ENCODE assay signal across 34 cellular contexts in the genomic region with DNA sequence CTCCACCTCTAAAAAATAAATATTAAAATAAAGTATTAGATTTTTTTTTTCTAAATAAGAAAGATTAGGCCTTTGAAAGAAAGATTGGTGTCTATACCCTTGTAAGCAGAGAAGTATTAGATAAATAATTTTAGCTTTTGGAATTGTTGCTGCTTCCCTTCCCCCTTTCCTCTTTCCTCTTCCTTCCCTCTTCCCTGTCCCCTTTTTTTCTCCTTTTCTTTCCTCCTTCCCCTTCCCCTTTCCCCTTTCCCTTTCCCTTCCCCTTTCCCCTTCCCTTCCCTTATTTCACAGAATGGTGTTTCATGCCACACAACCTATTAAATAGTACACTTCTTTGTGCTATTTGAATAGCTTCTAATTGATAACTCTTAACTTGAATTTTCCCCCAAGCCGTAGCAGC.
"Had no signal": no experiment of that assay in that cellular context is flagged by ENCODE, and none has a peak within 500 bp of the region (broad histone marks: within the 10 kb centered on the region; RNA-seq: fewer than 3 reads in every experiment).

No MANE protein-coding gene starts in this region.

- H3K27ac ChIP-seq: brain microvascular endothelial cell, epithelial cell of prostate, VCaP had no signal

- ATAC-seq: activated T-cell treated with anti-CD3 and anti-CD28 coated beads, Interleukin-2, amount 50 U/mL, for 4 hours; activated T-helper 17 cell treated with anti-CD3 and anti-CD28 coated beads, Interleukin-2, amount 50 U/mL, for 72 hours; effector memory CD8-positive, alpha-beta T cell; esophagus mucosa; T-cell; WTC11 had no signal

- DNase-seq: activated CD4-positive, alpha-beta memory T cell treated with anti-CD3 and anti-CD28 coated beads, Interleukin-2, amount 10 ng/mL, durations not matched to agents 7 days and 5 days; activated CD4-positive, alpha-beta T cell treated with anti-CD3 and anti-CD28 coated beads for 1 hour; activated CD4-positive, alpha-beta T cell treated with anti-CD3 and anti-CD28 coated beads for 4 hours; activated CD4-positive, alpha-beta T cell treated with anti-CD3 and anti-CD28 coated beads, Interleukin-2, amount 10 ng/mL, durations not matched to agents 7 days and 5 days; activated CD4-positive, alpha-beta T cell treated with anti-CD3 and anti-CD28 coated beads, Interleukin-2, amount 50 U/mL, for 4 hours; activated effector memory CD4-positive, alpha-beta T cell treated with Interleukin-2 at 50 U/mL for 16 hours; activated gamma-delta T cell treated with Interleukin-2 at 50 U/mL for 16 hours; activated naive CD4-positive, alpha-beta T cell treated with anti-CD3 and anti-CD28 coated beads, Interleukin-2, amount 50 U/mL, for 16 hours; activated naive CD4-positive, alpha-beta T cell treated with Interleukin-2 at 50 U/mL for 16 hours; activated T-cell treated with anti-CD3 and anti-CD28 coated beads, Interleukin-2, amount 50 U/mL, for 4 hours; amniotic stem cell; anterior cingulate cortex; brain microvascular endothelial cell; cortex of kidney; dermis blood vessel endothelial cell; effector CD4-positive, alpha-beta T cell; effector memory CD8-positive, alpha-beta T cell; foreskin fibroblast; head of caudate nucleus; T-cell; T1000 had no signal

- FAIRE-seq: astrocyte, bronchial epithelial cell, colon, endothelial cell of umbilical vein, frontal cortex had no signal

- H3K36me3 ChIP-seq: brain microvascular endothelial cell had no signal

- H3K27ac Mint-ChIP-seq: activated CD4-positive, alpha-beta memory T cell treated with anti-CD3 and anti-CD28 coated beads, Interleukin-2, amount 10 ng/mL, durations not matched to agents 7 days and 5 days; activated CD4-positive, alpha-beta T cell treated with anti-CD3 and anti-CD28 coated beads, Interleukin-2, amount 10 ng/mL, durations not matched to agents 7 days and 5 days; activated T-helper 17 cell treated with anti-CD3 and anti-CD28 coated beads, Interleukin-2, amount 50 U/mL, for 72 hours; effector memory CD8-positive, alpha-beta T cell; T-helper 1 cell treated with Interleukin-12 subunit alpha and Interleukin-12 subunit beta and Interleukin-4 antibody, amounts not matched to agents 30 μg/mL and 1 μg/mL, for 36 hours; T-helper 2 cell treated with Interferon-gamma antibody and Interleukin-4, amounts not matched to agents 5 μg/mL and 100 μg/mL, for 36 hours; WTC11 had no signal

- H3K4me1 Mint-ChIP-seq: activated CD4-positive, alpha-beta memory T cell treated with anti-CD3 and anti-CD28 coated beads, Interleukin-2, amount 10 ng/mL, durations not matched to agents 7 days and 5 days; activated CD4-positive, alpha-beta T cell treated with anti-CD3 and anti-CD28 coated beads, Interleukin-2, amount 10 ng/mL, durations not matched to agents 7 days and 5 days; activated T-helper 17 cell treated with anti-CD3 and anti-CD28 coated beads, Interleukin-2, amount 50 U/mL, for 72 hours; T-cell; WTC11 had no signal

- H3K27me3 Mint-ChIP-seq: activated CD4-positive, alpha-beta memory T cell treated with anti-CD3 and anti-CD28 coated beads, Interleukin-2, amount 10 ng/mL, durations not matched to agents 7 days and 5 days; activated CD4-positive, alpha-beta T cell treated with anti-CD3 and anti-CD28 coated beads, Interleukin-2, amount 10 ng/mL, durations not matched to agents 7 days and 5 days; activated naive CD8-positive, alpha-beta T cell; activated T-helper 17 cell treated with anti-CD3 and anti-CD28 coated beads, Interleukin-2, amount 50 U/mL, for 72 hours; effector memory CD8-positive, alpha-beta T cell; T-cell had no signal

- H3K4me3 Mint-ChIP-seq: activated CD4-positive, alpha-beta memory T cell treated with anti-CD3 and anti-CD28 coated beads, Interleukin-2, amount 10 ng/mL, durations not matched to agents 7 days and 5 days; activated CD4-positive, alpha-beta T cell treated with anti-CD3 and anti-CD28 coated beads, Interleukin-2, amount 10 ng/mL, durations not matched to agents 7 days and 5 days; activated naive CD8-positive, alpha-beta T cell; activated T-cell treated with anti-CD3 and anti-CD28 coated beads, Interleukin-2, amount 50 U/mL, for 4 hours; activated T-helper 17 cell treated with anti-CD3 and anti-CD28 coated beads, Interleukin-2, amount 50 U/mL, for 72 hours; effector memory CD8-positive, alpha-beta T cell; T-cell; T-helper 1 cell treated with Interleukin-12 subunit alpha and Interleukin-12 subunit beta and Interleukin-4 antibody, amounts not matched to agents 30 μg/mL and 1 μg/mL, for 36 hours; T-helper 2 cell treated with Interferon-gamma antibody and Interleukin-4, amounts not matched to agents 5 μg/mL and 100 μg/mL, for 36 hours; WTC11 had no signal

- H3K27me3 ChIP-seq: brain microvascular endothelial cell had no signal

- H3K9me3 Mint-ChIP-seq: activated CD4-positive, alpha-beta memory T cell treated with anti-CD3 and anti-CD28 coated beads, Interleukin-2, amount 10 ng/mL, durations not matched to agents 7 days and 5 days; activated CD4-positive, alpha-beta T cell treated with anti-CD3 and anti-CD28 coated beads, Interleukin-2, amount 10 ng/mL, durations not matched to agents 7 days and 5 days; activated T-cell treated with anti-CD3 and anti-CD28 coated beads, Interleukin-2, amount 50 U/mL, for 4 hours; activated T-helper 17 cell treated with anti-CD3 and anti-CD28 coated beads, Interleukin-2, amount 50 U/mL, for 72 hours; effector memory CD8-positive, alpha-beta T cell; T-cell; T-helper 1 cell treated with Interleukin-12 subunit alpha and Interleukin-12 subunit beta and Interleukin-4 antibody, amounts not matched to agents 30 μg/mL and 1 μg/mL, for 36 hours; T-helper 2 cell treated with Interferon-gamma antibody and Interleukin-4, amounts not matched to agents 5 μg/mL and 100 μg/mL, for 36 hours; WTC11 had no signal
